Comparison of ENCODE assay signal across 31 cellular contexts in genomic region chr20:45848969-45849582, GRCh38. TPM values are rescaled to one million over a fixed set of nuclear protein-coding genes. Genes with fewer than 3 reads are reported as not detected.
"Had no signal": no experiment of that assay in that cellular context is flagged by ENCODE, and none has a peak within 500 bp of the region (broad histone marks: within the 10 kb centered on the region; RNA-seq: fewer than 3 reads in every experiment).

No MANE protein-coding gene starts in this region.

- H3K4me3 Mint-ChIP-seq: activated naive CD4-positive, alpha-beta T cell treated with anti-CD3 and anti-CD28 coated beads, Interleukin-2, amount 50 U/mL, for 24 hours; activated naive CD8-positive, alpha-beta T cell treated with anti-CD3 and anti-CD28 coated beads, Interleukin-2, amount 50 U/mL, for 24 hours; activated T-cell treated with anti-CD3 and anti-CD28 coated beads, Interleukin-2, amount 50 U/mL, for 4 hours; brain; nephron progenitor cell; stimulated activated naive B cell treated with anti-CD40 and anti-IgM and Interleukin-4, amounts not matched to agents 10 μg/mL and 1 μg/mL and 100 μg/mL, for 72 hours had no signal

- H3K27ac Mint-ChIP-seq: activated naive CD4-positive, alpha-beta T cell treated with anti-CD3 and anti-CD28 coated beads, Interleukin-2, amount 50 U/mL, for 24 hours; activated naive CD8-positive, alpha-beta T cell treated with anti-CD3 and anti-CD28 coated beads, Interleukin-2, amount 50 U/mL, for 24 hours; activated T-helper 2 cell treated with anti-CD3 and anti-CD28 coated beads, Interferon-gamma antibody, Interleukin-2, Interleukin-4, amounts not matched to agents 10 μg/mL and 5 μg/mL and 100 μg/mL, durations not matched to agents 14 hours and 24 hours and 36 hours; nephron progenitor cell; progenitor cell of endocrine pancreas; stimulated activated naive B cell treated with anti-CD40 and anti-IgM and Interleukin-4, amounts not matched to agents 10 μg/mL and 1 μg/mL and 100 μg/mL, for 72 hours had no signal

- H3K4me1 ChIP-seq: ascending aorta, right lobe of liver, thyroid gland had no signal

- H3K9me3 ChIP-seq: ascending aorta, gastrocnemius medialis, left ventricle myocardium inferior, ovary, right lobe of liver, stomach, thyroid gland, upper lobe of left lung, vagina had no signal

- DNase-seq: activated CD4-positive, alpha-beta T cell treated with anti-CD3 and anti-CD28 coated beads for 4 hours; activated CD4-positive, alpha-beta T cell treated with anti-CD3 and anti-CD28 coated beads, Interleukin-2, amount 50 U/mL, for 48 hours; activated naive CD8-positive, alpha-beta T cell treated with anti-CD3 and anti-CD28 coated beads, Interleukin-2, amount 50 U/mL, for 24 hours; activated T-cell treated with anti-CD3 and anti-CD28 coated beads, Interleukin-2, amount 50 U/mL, for 4 hours; dorsolateral prefrontal cortex; effector memory CD4-positive, alpha-beta T cell; erythroblast; gastrocnemius medialis; glutamatergic neuron; left ventricle myocardium inferior; nephron progenitor cell; right lobe of liver; stimulated activated CD4-positive, alpha-beta T cell treated with anti-CD3 and anti-CD28 coated beads, Interleukin-4, amount 100 ng/mL, for 4 hours; stimulated activated CD8-positive, alpha-beta memory T cell treated with anti-CD3 and anti-CD28 coated beads, Interleukin-4, amount 100 ng/mL, for 48 hours; stimulated activated naive B cell treated with anti-CD40 and anti-IgM and Interleukin-4, amounts not matched to agents 10 μg/mL and 1 μg/mL and 100 μg/mL, for 72 hours; stomach; T-helper 1 cell; thyroid gland; upper lobe of left lung had no signal

- H3K9me3 Mint-ChIP-seq: activated naive CD4-positive, alpha-beta T cell treated with anti-CD3 and anti-CD28 coated beads, Interleukin-2, amount 50 U/mL, for 24 hours; activated naive CD8-positive, alpha-beta T cell treated with anti-CD3 and anti-CD28 coated beads, Interleukin-2, amount 50 U/mL, for 24 hours; activated T-cell treated with anti-CD3 and anti-CD28 coated beads, Interleukin-2, amount 50 U/mL, for 4 hours; activated T-helper 2 cell treated with anti-CD3 and anti-CD28 coated beads, Interferon-gamma antibody, Interleukin-2, Interleukin-4, amounts not matched to agents 10 μg/mL and 5 μg/mL and 100 μg/mL, durations not matched to agents 14 hours and 24 hours and 36 hours; brain; nephron progenitor cell; stimulated activated naive B cell treated with anti-CD40 and anti-IgM and Interleukin-4, amounts not matched to agents 10 μg/mL and 1 μg/mL and 100 μg/mL, for 72 hours had no signal

- ATAC-seq: activated naive CD8-positive, alpha-beta T cell treated with anti-CD3 and anti-CD28 coated beads, Interleukin-2, amount 50 U/mL, for 24 hours; activated T-cell treated with anti-CD3 and anti-CD28 coated beads, Interleukin-2, amount 50 U/mL, for 4 hours; gastrocnemius medialis; stimulated activated naive B cell treated with anti-CD40 and anti-IgM and Interleukin-4, amounts not matched to agents 10 μg/mL and 1 μg/mL and 100 μg/mL, for 72 hours had no signal

- H3K36me3 ChIP-seq: ovary had no signal

- H3K4me3 ChIP-seq: ascending aorta, cardiac muscle cell, coronary artery, dorsolateral prefrontal cortex, gastrocnemius medialis, left ventricle myocardium inferior, ovary, right lobe of liver, skin epidermis, stomach, thyroid gland, upper lobe of left lung, vagina had no signal

- H3K27ac ChIP-seq: cardiac muscle cell, coronary artery, left ventricle myocardium inferior, ovary, right lobe of liver, stomach, thyroid gland, upper lobe of left lung, vagina had no signal

- H3K27me3 ChIP-seq: ascending aorta, cardiac muscle cell, dorsolateral prefrontal cortex, gastrocnemius medialis, ovary, right lobe of liver, stomach, thyroid gland, upper lobe of left lung, vagina had no signal

- H3K27me3 Mint-ChIP-seq: activated naive CD4-positive, alpha-beta T cell treated with anti-CD3 and anti-CD28 coated beads, Interleukin-2, amount 50 U/mL, for 24 hours; activated naive CD8-positive, alpha-beta T cell treated with anti-CD3 and anti-CD28 coated beads, Interleukin-2, amount 50 U/mL, for 24 hours; brain; progenitor cell of endocrine pancreas; stimulated activated naive B cell treated with anti-CD40 and anti-IgM and Interleukin-4, amounts not matched to agents 10 μg/mL and 1 μg/mL and 100 μg/mL, for 72 hours had no signal

RNA-seq across cellular contexts. Expression of gene TNNC2, which starts 22.0 kb away (rescaled TPM):
- total RNA-seq: activated T-cell treated with anti-CD3 and anti-CD28 coated beads, Interleukin-2, amount 50 U/mL, for 4 hours; activated T-helper 2 cell treated with anti-CD3 and anti-CD28 coated beads, Interferon-gamma antibody, Interleukin-2, Interleukin-4, amounts not matched to agents 10 μg/mL and 5 μg/mL and 100 μg/mL, durations not matched to agents 14 hours and 24 hours and 36 hours; ascending aorta; lung microvascular endothelial cell; progenitor cell of endocrine pancreas; renal cortical epithelial cell; vagina had no signal
